In genomic region chr10:35434533-35434932, GRCh38 we compare ENCODE assay signal across 16 cellular contexts.
DNase-seq lines count a peak whose midpoint lies in the region; ATAC-seq and TF ChIP-seq lines count a peak whose summit lies in the region.
"Had no signal": no experiment of that assay in that cellular context is flagged by ENCODE, and none has a peak within 500 bp of the region (broad histone marks: within the 10 kb centered on the region; RNA-seq: fewer than 3 reads in every experiment).

No MANE protein-coding gene starts in this region.

- H3K9me3 Mint-ChIP-seq in naive thymus-derived CD4-positive, alpha-beta T cell, result peaks cover 12 to 46% (median 23%) of the 10 kb centered on the region in 11 donors

- H3K4me2 ChIP-seq in KMS-11, result peak overlapping the region; percentile 14; the same call in 1 of the 2 replicates

- in situ Hi-C loops in GM13976 (cut with MboI; ENCODE audit: low sequenced_read_pairs, unreplicated experiment), result no loop called here

- TF ChIP-seq CTCF in GM12865 (IDR thresholded peaks at IDR 0.05; ENCODE audit: insufficient read depth, low read depth, low read length, missing control alignments) (no peak), KMS-11 (conservative IDR thresholded peaks at IDR 0.05; ENCODE audit: low read depth, low read length) (no peak), GM13976 (IDR thresholded peaks at IDR 0.05; ENCODE audit: borderline replicate concordance, control extremely low read depth, extremely low read depth, insufficient read depth, missing control alignments) (no peak)

- peaks cover 20 to 54% (median 46%) of the 10 kb centered on the region in 5 donors for H3K36me3 Mint-ChIP-seq in naive thymus-derived CD4-positive, alpha-beta T cell

- H2AFZ ChIP-seq in KMS-11 (ENCODE audit: low read depth), result no peak overlapping the region

- no peak overlapping the region for H3K9ac ChIP-seq in KMS-11

- no peaks in the 10 kb centered on the region for H3K27me3 ChIP-seq in KMS-11 (ENCODE audit: insufficient read depth, low read depth)
- H3K27me3 ChIP-seq in naive thymus-derived CD4-positive, alpha-beta T cell (ENCODE audit: control insufficient read depth in 2 of 2, insufficient read depth in 2 of 2, low read length in 2 of 2), result no peaks in the 10 kb centered on the region
- H3K27me3 ChIP-seq: cardiac muscle cell, left lung, SJSA1, thyroid gland had no signal

- H4K20me1 ChIP-seq in KMS-11 (ENCODE audit: insufficient read depth), result no peaks in the 10 kb centered on the region; the same call in 1 of the 2 replicates

- intact Hi-C loops in naive thymus-derived CD4-positive, alpha-beta T cell (cut with micrococcal nuclease), result loop anchor here in 1 of 2 donors (5.0 kb wide), 1 partner anchor 33 kb away; no protein-coding TSS in a partner anchor

- peaks cover 28% of the 10 kb centered on the region for H3K4me1 ChIP-seq in KMS-11 (ENCODE audit: low read depth, poor library complexity, severe bottlenecking)
- H3K4me1 ChIP-seq in naive thymus-derived CD4-positive, alpha-beta T cell (ENCODE audit: control insufficient read depth in 2 of 2, insufficient read depth in 2 of 2, low read length in 2 of 2), result no peaks in the 10 kb centered on the region
- H3K4me1 ChIP-seq: thyroid gland had no signal

- H3K27me3 Mint-ChIP-seq in naive thymus-derived CD4-positive, alpha-beta T cell, result no peaks in the 10 kb centered on the region
- H3K27me3 Mint-ChIP-seq: activated B cell treated with CpG ODN at 0.5 μM for 24 hours, B cell had no signal

- DNase-seq in GM12865 (ENCODE audit: low read depth) (peak; percentile 35), GM13976 (ENCODE audit: low spot score) (no peak)
- no peak for DNase-seq in naive thymus-derived CD4-positive, alpha-beta T cell
- DNase-seq: activated B cell treated with CpG ODN at 0.5 μM for 24 hours, GDM1, left lung, NCI-H526 treated with DMSO at 0.1 percent for 48 hours, small intestine, thyroid gland had no signal

- peaks cover 0 to 22% (median 7%) of the 10 kb centered on the region in 3 experiments for H3K9me3 ChIP-seq in naive thymus-derived CD4-positive, alpha-beta T cell (ENCODE audit: control insufficient read depth in 2 of 3, low read length in 3 of 3)
- H3K9me3 ChIP-seq: SJSA1, thyroid gland had no signal

- peaks cover 18 to 57% (median 39%) of the 10 kb centered on the region in 7 donors for H3K4me1 Mint-ChIP-seq in naive thymus-derived CD4-positive, alpha-beta T cell

- H3K27ac Mint-ChIP-seq in naive thymus-derived CD4-positive, alpha-beta T cell, result peak overlapping the region in 5 of 9 donors; percentile 24 to 82 (median 63)
- H3K27ac Mint-ChIP-seq: activated B cell treated with CpG ODN at 0.5 μM for 24 hours, B cell had no signal

- POLR2A ChIA-PET in naive thymus-derived CD4-positive, alpha-beta T cell (lab: Charles Lee), result no interaction called here

- ATAC-seq in GM18867 (IDR thresholded peaks at IDR 0.05; ENCODE audit: unreplicated experiment) (peak; percentile 62), HG02840 (IDR thresholded peaks at IDR 0.05; ENCODE audit: low FRiP score, unreplicated experiment) (no peak), GM21515 (IDR thresholded peaks at IDR 0.05; ENCODE audit: unreplicated experiment) (no peak)
- no peak for ATAC-seq in naive thymus-derived CD4-positive, alpha-beta T cell

- H3K79me2 ChIP-seq in KMS-11 (ENCODE audit: insufficient read depth, low read depth), result no peaks in the 10 kb centered on the region

- H3K36me3 ChIP-seq in KMS-11 (ENCODE audit: insufficient read depth), result no peaks in the 10 kb centered on the region
- peaks cover 0 to 7% (median 0%) of the 10 kb centered on the region in 3 experiments for H3K36me3 ChIP-seq in naive thymus-derived CD4-positive, alpha-beta T cell (ENCODE audit: control insufficient read depth in 2 of 3, insufficient read depth in 3 of 3, low read length in 3 of 3)
- H3K36me3 ChIP-seq: cardiac muscle cell, left lung, SJSA1, thyroid gland had no signal

- H3K4me3 Mint-ChIP-seq in naive thymus-derived CD4-positive, alpha-beta T cell, result no peak overlapping the region
- H3K4me3 Mint-ChIP-seq: activated B cell treated with CpG ODN at 0.5 μM for 24 hours, B cell had no signal

- H3K27ac ChIP-seq in KMS-11, result no peak overlapping the region
- no peak overlapping the region for H3K27ac ChIP-seq in naive thymus-derived CD4-positive, alpha-beta T cell (ENCODE audit: low read depth, low read length)
- H3K27ac ChIP-seq: cardiac muscle cell, SJSA1, thyroid gland had no signal

- H3K4me3 ChIP-seq in GM12865 (ENCODE audit: low read depth, low read length) (no peak overlapping the region), KMS-11 (IDR thresholded peaks at IDR 0.05; ENCODE audit: insufficient read depth, low read depth, low read length) (no peak overlapping the region)
- H3K4me3 ChIP-seq in naive thymus-derived CD4-positive, alpha-beta T cell (ENCODE audit: low read length), result no peak overlapping the region
- H3K4me3 ChIP-seq: cardiac muscle cell, left lung, SJSA1, thyroid gland had no signal

- CTCF ChIA-PET in naive thymus-derived CD4-positive, alpha-beta T cell (lab: Charles Lee), result no interaction called here
